Comparison of ENCODE assay signal across 8 cellular contexts in genomic region chr7:119482209-119482608, GRCh38.
DNase-seq lines count a peak whose midpoint lies in the region; ATAC-seq and TF ChIP-seq lines count a peak whose summit lies in the region.

No MANE protein-coding gene starts in this region.

- H3K79me2 ChIP-seq in SK-N-SH (ENCODE audit: insufficient read depth) = no peaks in the 10 kb centered on the region

- WGBS in SK-N-SH (ENCODE audit: low lambda C conversion rate) = 0% methylated on average over 4 of the region's 4 CpGs

- no peaks in the 10 kb centered on the region for H3K9me2 ChIP-seq in SK-N-SH

- H3K4me1 ChIP-seq in SK-N-SH (ENCODE audit: control insufficient read depth in 1 of 2, insufficient read depth in 2 of 2, low read depth in 1 of 2, low read length in 1 of 2) (no peaks in the 10 kb centered on the region), left lung (no peaks in the 10 kb centered on the region)

- H4K20me1 ChIP-seq in SK-N-SH (ENCODE audit: insufficient read depth) = no peaks in the 10 kb centered on the region

- POLR2A ChIA-PET in SK-N-SH (lab: Yijun Ruan, JAX) = no interaction called here

- intact Hi-C loops in left lung (cut with DNase I) (no loop called here), left colon (cut with DNase I, micrococcal nuclease) (no loop called here)

- H3K36me3 ChIP-seq in SK-N-SH (replicated peaks in 1 of 2; ENCODE audit: control insufficient read depth in 1 of 2, insufficient read depth in 2 of 2, low read length in 1 of 2) (no peaks in the 10 kb centered on the region), left lung (no peaks in the 10 kb centered on the region)

- no peak overlapping the region for H3K4me3 ChIP-seq in SK-N-SH (ENCODE audit: low read depth in 2 of 2, low read length in 1 of 2)
- H3K4me3 ChIP-seq in left lung = no peak overlapping the region

- no peaks in the 10 kb centered on the region; the same call in 1 of the 2 replicates for H3K27me3 ChIP-seq in SK-N-SH (ENCODE audit: insufficient read depth)
- no peaks in the 10 kb centered on the region for H3K27me3 ChIP-seq in left lung

- CTCF ChIA-PET in SK-N-SH (lab: Yijun Ruan, JAX) = interaction anchor here (0.6 to 1.1 kb wide), 3 partner anchors 14 to 614 kb away, joined by 3 to 4 read pairs (median 3); no protein-coding TSS in a partner anchor

- TF ChIP-seq RAD21 in SK-N-SH (IDR thresholded peaks at IDR 0.05; ENCODE audit: low read length) = peak; percentile 38

- H3K4me2 ChIP-seq in SK-N-SH = no peak overlapping the region

- TF ChIP-seq EP300 in SK-N-SH (IDR thresholded peaks at IDR 0.05; ENCODE audit: borderline replicate concordance in 1 of 2, low read depth in 1 of 2, low read length in 1 of 2) = no peak

- ATAC-seq in HG03439 (IDR thresholded peaks at IDR 0.05; ENCODE audit: unreplicated experiment) (peak; percentile 95), left lung (peak; percentile 41), left colon (no peak)

- no peak overlapping the region for H2AFZ ChIP-seq in SK-N-SH (ENCODE audit: low read depth)

- no peaks in the 10 kb centered on the region for H3K9me3 ChIP-seq in SK-N-SH
- H3K9me3 ChIP-seq in left lung = no peaks in the 10 kb centered on the region

- no peak overlapping the region for H3K27ac ChIP-seq in SK-N-SH (ENCODE audit: low read depth in 2 of 2, low read length in 1 of 2)
- no peak overlapping the region for H3K27ac ChIP-seq in left lung

- no peak overlapping the region for H3K9ac ChIP-seq in SK-N-SH

- no peaks in the 10 kb centered on the region for H3F3A ChIP-seq in SK-N-SH (replicated peaks; ENCODE audit: insufficient read depth)

- TF ChIP-seq CTCF in GM12873 (IDR thresholded peaks at IDR 0.05; ENCODE audit: insufficient read depth, low read depth, low read length, missing control alignments) (peak; percentile 62), GM20000 (IDR thresholded peaks at IDR 0.05; ENCODE audit: extremely low read depth, missing control alignments) (no peak), SK-N-SH (IDR thresholded peaks at IDR 0.05) (peak; percentile 59), left lung (IDR thresholded peaks at IDR 0.05) (no peak)

- peak; percentile 25 for DNase-seq in GM20000 (ENCODE audit: low spot score)
- peak; percentile 22 for DNase-seq in SK-N-SH
- DNase-seq in left lung = no peak
- no peak for DNase-seq in C1 segment of cervical spinal cord (lab: John Stamatoyannopoulos, UW)
- no peak for DNase-seq in NCI-H1048 (lab: John Stamatoyannopoulos, UW)
- no peak for DNase-seq in left colon

TF ChIP-seq in SK-N-SH, 30 proteins besides CTCF, POLR2A, EP300 and RAD21:
- TF ChIP-seq TEAD4 (IDR thresholded peaks at IDR 0.05; ENCODE audit: borderline replicate concordance, insufficient read depth) (no peak), SMC3 (IDR thresholded peaks at IDR 0.05; ENCODE audit: low read depth, low read length) (peak; percentile 39; the same call in 1 of the 2 replicates), TAF1 (IDR thresholded peaks at IDR 0.05; ENCODE audit: borderline replicate concordance, low read depth, low read length) (no peak)
TF ChIP-seq in SK-N-SH: peak in this region for 1.

Comparison
In these comparisons a context has a peak if more than half of its experiments do, and no peak if none do; other contexts are left out.
1. CTCF ChIP-seq: peak in GM12873 (single experiment) and SK-N-SH (single experiment); none in GM20000 (single experiment) and left lung (0 of 2).
2. DNase-seq: peak in GM20000 (single experiment) and SK-N-SH (single experiment); none in left lung (0 of 2), C1 segment of cervical spinal cord (0 of 14), NCI-H1048 (single experiment) and left colon (0 of 2).